In the genomic region with DNA sequence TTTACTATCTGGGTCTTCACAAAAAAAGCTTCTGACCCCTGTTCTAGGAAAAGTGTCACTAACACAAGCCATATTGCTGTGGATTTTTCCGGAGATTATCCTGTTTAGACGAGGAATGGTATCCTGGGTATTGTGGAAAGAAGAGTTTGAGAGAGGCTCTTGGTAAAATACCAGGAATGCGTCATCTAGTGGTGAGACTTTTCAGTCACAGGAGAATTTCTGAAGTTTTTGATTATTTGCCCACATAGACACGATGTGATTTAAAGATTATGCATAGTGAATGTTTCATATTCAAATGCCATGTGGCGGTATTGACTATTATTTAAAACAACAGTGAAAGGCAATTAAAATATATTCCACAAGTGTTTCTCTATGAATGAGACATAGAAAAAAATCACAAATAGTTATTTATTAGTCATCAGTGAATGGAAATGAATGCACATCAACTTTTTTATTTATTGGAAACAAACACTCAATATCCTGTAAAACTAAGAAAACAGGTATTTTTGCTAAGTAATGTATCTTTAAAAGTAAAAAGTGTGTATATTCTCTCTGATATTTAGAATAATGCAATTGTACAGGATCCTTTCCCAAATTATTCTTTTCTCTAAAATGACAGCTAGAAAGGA, we compare ENCODE assay signal across 8 cellular contexts. TPM values are rescaled to one million over a fixed set of nuclear protein-coding genes. Genes with fewer than 3 reads are reported as not detected.
DNase-seq lines count a peak whose midpoint lies in the region; ATAC-seq, FAIRE-seq and TF ChIP-seq lines count a peak whose summit lies in the region.

No MANE protein-coding gene starts in this region.

- no peak overlapping the region for H3K27ac ChIP-seq in pancreas

- H3K4me3 Mint-ChIP-seq in T-cell, result no peak overlapping the region

- no peaks in the 10 kb centered on the region for H3K4me1 Mint-ChIP-seq in T-cell

- peak in 2 of 4 donors; percentile 30 to 54 for ATAC-seq in pancreas
- ATAC-seq in HG03342 (IDR thresholded peaks at IDR 0.05; ENCODE audit: unreplicated experiment), result no peak
- no peak for ATAC-seq in T-cell (replicated peaks in 1 of 4)
- no peak for ATAC-seq in HG03108 (IDR thresholded peaks at IDR 0.05; ENCODE audit: unreplicated experiment)

- H3K36me3 Mint-ChIP-seq in T-cell, result no peaks in the 10 kb centered on the region

- TF ChIP-seq CTCF in epithelial cell of esophagus (IDR thresholded peaks at IDR 0.05; ENCODE audit: insufficient read depth, low read depth, low read length, missing control alignments) (peak; percentile 75), pancreas (IDR thresholded peaks at IDR 0.05) (peak in 3 of 4 donors; percentile 21 to 38 (median 30))

- H3K4me1 ChIP-seq in pancreas, result no peaks in the 10 kb centered on the region

- H3K9me3 ChIP-seq in pancreas, result no peaks in the 10 kb centered on the region

- H3K27me3 ChIP-seq in pancreas, result peaks cover 0 to 5% (median 0%) of the 10 kb centered on the region in 4 donors

- CTCF ChIA-PET in T-cell (lab: Charles Lee), result interaction anchor here in 1 of 2 donors (0.6 kb wide), 1 partner anchor 873 kb away, joined by 3 read pairs; no protein-coding TSS in a partner anchor

- no peak overlapping the region for H3K4me3 ChIP-seq in epithelial cell of esophagus (ENCODE audit: low read length)
- no peak overlapping the region for H3K4me3 ChIP-seq in pancreas

- DNase-seq in GM03348 (ENCODE audit: low spot score) (peak; percentile 61), NCI-H526 (lab: John Stamatoyannopoulos, UW) (peak; percentile 15 to 64), epithelial cell of esophagus (ENCODE audit: low read depth) (peak; percentile 53), pancreas (no peak), T-cell (no peak)
- DNase-seq in activated CD8-positive, alpha-beta memory T cell treated with anti-CD3 and anti-CD28 coated beads, Interleukin-2, amount 50 U/mL, for 4 hours, result no peak

- FAIRE-seq in pancreas (lab: Jason Lieb, UNC), result no peak

- H3K27me3 Mint-ChIP-seq in T-cell, result peaks cover 26 to 39% of the 10 kb centered on the region in 2 donors

- WGBS in pancreas, 2 donors, result 16 to 19% methylated on average over 5 of the region's 5 CpGs

- POLR2A ChIA-PET in T-cell (lab: Charles Lee), result interaction anchor here in 1 of 2 donors (0.5 kb wide), 1 partner anchor 884 kb away, joined by 6 read pairs; no protein-coding TSS in a partner anchor

- H3K27ac Mint-ChIP-seq in T-cell, result no peak overlapping the region

- H3K9me3 Mint-ChIP-seq in T-cell, result no peaks in the 10 kb centered on the region

- intact Hi-C loops in pancreas (cut with DNase I), result loop anchor here (5.0 to 10.0 kb wide), 2 partner anchors 175 to 177 kb away; no protein-coding TSS in a partner anchor

- H3K36me3 ChIP-seq in pancreas, result no peaks in the 10 kb centered on the region

RNA-seq across cellular contexts. Expression of a gene that starts 7.8 kb away (rescaled TPM):
- total RNA-seq in pancreas, result not detected
- not detected for polyA plus RNA-seq in pancreas
- not detected for total RNA-seq in T-cell

RNA-seq across cellular contexts. Expression of a gene that starts 9.6 kb away (rescaled TPM):
- total RNA-seq in pancreas (not detected), T-cell (not detected)
- polyA plus RNA-seq in pancreas, result not detected

RNA-seq across cellular contexts. Expression of a gene that starts 19.9 kb away (rescaled TPM):
- not detected for total RNA-seq in pancreas
- not detected for polyA plus RNA-seq in pancreas
- total RNA-seq in T-cell, result not detected

RNA-seq across cellular contexts. Expression of a gene that starts 30.5 kb away (rescaled TPM):
- total RNA-seq in pancreas, result 10 to 100 TPM; 13.9 to 25.5 (median 19.6) TPM
- 10 to 100 TPM; 29.2 to 31.0 TPM for polyA plus RNA-seq in pancreas
- total RNA-seq in T-cell, result 10 to 100 TPM; 27.2 to 35.3 (median 31.4) TPM

RNA-seq across cellular contexts. Expression of a gene that starts 36.8 kb away (rescaled TPM):
- total RNA-seq in pancreas, result not detected
- polyA plus RNA-seq in pancreas, result not detected
- total RNA-seq in T-cell, result not detected

Comparison
In these comparisons a context has a peak if more than half of its experiments do, and no peak if none do; other contexts are left out.
1. DNase-seq: peak in GM03348 (single experiment), NCI-H526 (2 of 2) and epithelial cell of esophagus (single experiment); none in pancreas (0 of 6), activated CD8-positive, alpha-beta memory T cell treated with anti-CD3 and anti-CD28 coated beads, Interleukin-2, amount 50 U/mL, for 4 hours (single experiment) and T-cell (0 of 34).